24 cellular contexts compared by ENCODE assay signal in genomic region chr14:101882141-101882935, GRCh38.
A peak's percentile ranks its signal among the peaks of the same experiment; 100 is the strongest.
DNase-seq lines count a peak whose midpoint lies in the region; ATAC-seq and TF ChIP-seq lines count a peak whose summit lies in the region.
"Had no signal": no experiment of that assay in that cellular context is flagged by ENCODE, and none has a peak within 500 bp of the region (broad histone marks: within the 10 kb centered on the region; RNA-seq: fewer than 3 reads in every experiment).

No MANE protein-coding gene starts in this region.

- peaks cover 10% of the 10 kb centered on the region for H3K36me3 Mint-ChIP-seq in IgD-negative memory B cell
- H3K36me3 Mint-ChIP-seq in stimulated activated effector memory CD8-positive, alpha-beta T cell treated with anti-CD3 and anti-CD28 coated beads, Interleukin-12 subunit alpha, Interleukin-12 subunit beta, amount 100 ng/mL, for 72 hours: peaks cover 88% of the 10 kb centered on the region

- peak overlapping the region in 2 of 3 donors; percentile 78 to 80 for H3K27ac Mint-ChIP-seq in IgD-negative memory B cell
- peak overlapping the region; percentile 58 for H3K27ac Mint-ChIP-seq in stimulated activated effector memory CD8-positive, alpha-beta T cell treated with anti-CD3 and anti-CD28 coated beads, Interleukin-12 subunit alpha, Interleukin-12 subunit beta, amount 100 ng/mL, for 72 hours
- H3K27ac Mint-ChIP-seq: activated CD8-positive, alpha-beta memory T cell treated with anti-CD3 and anti-CD28 coated beads, Interleukin-2, amount 10 ng/mL, durations not matched to agents 7 days and 5 days; stimulated activated memory B cell treated with anti-CD40 and anti-IgM and Interleukin-4, amounts not matched to agents 10 μg/mL and 1 μg/mL and 100 μg/mL, for 72 hours; T-helper 2 cell treated with Interferon-gamma antibody and Interleukin-4, amounts not matched to agents 5 μg/mL and 100 μg/mL, for 36 hours had no signal

- no peak overlapping the region for H3K4me3 Mint-ChIP-seq in IgD-negative memory B cell
- H3K4me3 Mint-ChIP-seq in stimulated activated effector memory CD8-positive, alpha-beta T cell treated with anti-CD3 and anti-CD28 coated beads, Interleukin-12 subunit alpha, Interleukin-12 subunit beta, amount 100 ng/mL, for 72 hours: no peak overlapping the region
- H3K4me3 Mint-ChIP-seq: activated CD8-positive, alpha-beta memory T cell treated with anti-CD3 and anti-CD28 coated beads, Interleukin-2, amount 10 ng/mL, durations not matched to agents 7 days and 5 days; stimulated activated memory B cell treated with anti-CD40 and anti-IgM and Interleukin-4, amounts not matched to agents 10 μg/mL and 1 μg/mL and 100 μg/mL, for 72 hours; T-helper 2 cell treated with Interferon-gamma antibody and Interleukin-4, amounts not matched to agents 5 μg/mL and 100 μg/mL, for 36 hours had no signal

- H3K4me3 ChIP-seq in left ventricle myocardium inferior (no peak overlapping the region), right atrium auricular region (no peak overlapping the region)
- H3K4me3 ChIP-seq: GM23248, suprapubic skin, upper lobe of left lung had no signal

- no peaks in the 10 kb centered on the region for H3K9me3 Mint-ChIP-seq in IgD-negative memory B cell
- no peaks in the 10 kb centered on the region for H3K9me3 Mint-ChIP-seq in stimulated activated effector memory CD8-positive, alpha-beta T cell treated with anti-CD3 and anti-CD28 coated beads, Interleukin-12 subunit alpha, Interleukin-12 subunit beta, amount 100 ng/mL, for 72 hours
- H3K9me3 Mint-ChIP-seq: activated T-helper 2 cell treated with anti-CD3 and anti-CD28 coated beads, Interferon-gamma antibody, Interleukin-2, Interleukin-4, amounts not matched to agents 10 μg/mL and 5 μg/mL and 100 μg/mL, durations not matched to agents 14 hours and 24 hours and 36 hours; stimulated activated memory B cell treated with anti-CD40 and anti-IgM and Interleukin-4, amounts not matched to agents 10 μg/mL and 1 μg/mL and 100 μg/mL, for 72 hours; T-helper 2 cell treated with Interferon-gamma antibody and Interleukin-4, amounts not matched to agents 5 μg/mL and 100 μg/mL, for 36 hours had no signal

- intact Hi-C loops in left ventricle myocardium inferior (cut with micrococcal nuclease): no loop called here

- H3K27ac ChIP-seq in left ventricle myocardium inferior (replicated peaks): peak overlapping the region; percentile 87
- H3K27ac ChIP-seq in right atrium auricular region: no peak overlapping the region
- H3K27ac ChIP-seq: GM23248, suprapubic skin, upper lobe of left lung had no signal

- peaks cover 9 to 25% (median 24%) of the 10 kb centered on the region in 3 donors for H3K4me1 Mint-ChIP-seq in IgD-negative memory B cell
- peaks cover 53% of the 10 kb centered on the region for H3K4me1 Mint-ChIP-seq in stimulated activated effector memory CD8-positive, alpha-beta T cell treated with anti-CD3 and anti-CD28 coated beads, Interleukin-12 subunit alpha, Interleukin-12 subunit beta, amount 100 ng/mL, for 72 hours

- no peaks in the 10 kb centered on the region for H3K27me3 Mint-ChIP-seq in IgD-negative memory B cell
- H3K27me3 Mint-ChIP-seq: activated CD8-positive, alpha-beta memory T cell treated with anti-CD3 and anti-CD28 coated beads, Interleukin-2, amount 10 ng/mL, durations not matched to agents 7 days and 5 days; stimulated activated memory B cell treated with anti-CD40 and anti-IgM and Interleukin-4, amounts not matched to agents 10 μg/mL and 1 μg/mL and 100 μg/mL, for 72 hours had no signal

- H3K9me3 ChIP-seq in left ventricle myocardium inferior (replicated peaks) (peaks cover 10% of the 10 kb centered on the region), right atrium auricular region (no peaks in the 10 kb centered on the region)
- H3K9me3 ChIP-seq: suprapubic skin, upper lobe of left lung had no signal

- TF ChIP-seq CTCF in left ventricle myocardium inferior (IDR thresholded peaks at IDR 0.05; ENCODE audit: borderline replicate concordance) (no peak), right atrium auricular region (IDR thresholded peaks at IDR 0.05) (no peak)

- DNase-seq in left ventricle myocardium inferior (no peak), right atrium auricular region (ENCODE audit: low spot score) (no peak), cerebellar cortex (ENCODE audit: low spot score) (peak; percentile 23), AG08395 (ENCODE audit: low spot score) (no peak)
- no peak for DNase-seq in stimulated activated effector memory CD8-positive, alpha-beta T cell treated with anti-CD3 and anti-CD28 coated beads, Interleukin-12 subunit alpha, Interleukin-12 subunit beta, amount 100 ng/mL, for 72 hours (ENCODE audit: low spot score in 2 of 2)
- no peak for DNase-seq in stimulated activated CD4-positive, alpha-beta T cell treated with anti-CD3 and anti-CD28 coated beads, Interleukin-12 subunit alpha, Interleukin-12 subunit beta, amount 100 ng/mL, for 4 hours
- DNase-seq: activated CD4-positive, alpha-beta T cell treated with anti-CD3 and anti-CD28 coated beads for 1 hour; activated CD8-positive, alpha-beta memory T cell treated with anti-CD3 and anti-CD28 coated beads, Interleukin-2, amount 10 ng/mL, durations not matched to agents 7 days and 5 days; cortex of kidney; effector memory CD4-positive, alpha-beta T cell; GM23248; hypothalamus; NCI-H1048; NCI-H1694; NCI-H446 treated with DMSO at 0.1 percent for 48 hours; NCI-H82; nucleus accumbens; SIG-M5 had no signal

- ATAC-seq in stimulated activated effector memory CD8-positive, alpha-beta T cell treated with anti-CD3 and anti-CD28 coated beads, Interleukin-12 subunit alpha, Interleukin-12 subunit beta, amount 100 ng/mL, for 72 hours: no peak
- ATAC-seq: activated CD8-positive, alpha-beta memory T cell treated with anti-CD3 and anti-CD28 coated beads, Interleukin-2, amount 10 ng/mL, durations not matched to agents 7 days and 5 days; stimulated activated memory B cell treated with anti-CD40 and anti-IgM and Interleukin-4, amounts not matched to agents 10 μg/mL and 1 μg/mL and 100 μg/mL, for 72 hours had no signal

- H3K27me3 ChIP-seq in left ventricle myocardium inferior (ENCODE audit: low read depth) (no peaks in the 10 kb centered on the region), right atrium auricular region (no peaks in the 10 kb centered on the region)
- H3K27me3 ChIP-seq: suprapubic skin, upper lobe of left lung had no signal

- H3K36me3 ChIP-seq in left ventricle myocardium inferior (peaks cover 52% of the 10 kb centered on the region), right atrium auricular region (peaks cover 39% of the 10 kb centered on the region)

- H3K4me1 ChIP-seq in left ventricle myocardium inferior: peaks cover 34% of the 10 kb centered on the region
- H3K4me1 ChIP-seq in right atrium auricular region: peaks cover 0 to 25% of the 10 kb centered on the region in 2 donors
- H3K4me1 ChIP-seq: suprapubic skin had no signal
